ENCODE assay signal across 20 cellular contexts in genomic region chr4:144574509-144574908, GRCh38.
"Had no signal": no experiment of that assay in that cellular context is flagged by ENCODE, and none has a peak within 500 bp of the region (broad histone marks: within the 10 kb centered on the region; RNA-seq: fewer than 3 reads in every experiment).

No MANE protein-coding gene starts in this region.

- H3K27me3 ChIP-seq: ovary, sigmoid colon, spleen, suprapubic skin, transverse colon, upper lobe of right lung, uterus had no signal

- H3K9me3 Mint-ChIP-seq: memory B cell; natural killer cell; stimulated activated naive CD8-positive, alpha-beta T cell treated with anti-CD3 and anti-CD28 coated beads, Interleukin-15, amount 100 ng/mL, for 72 hours had no signal

- H3K4me1 ChIP-seq: psoas muscle, sigmoid colon, suprapubic skin, transverse colon, upper lobe of right lung, uterus had no signal

- DNase-seq: effector memory CD4-positive, alpha-beta T cell; erythroblast; immature natural killer cell; left colon; natural killer cell; ovary; psoas muscle; sigmoid colon; spleen; stimulated activated CD4-positive, alpha-beta T cell treated with anti-CD3 and anti-CD28 coated beads, Interleukin-4, amount 100 ng/mL, for 4 hours; stimulated activated naive CD4-positive, alpha-beta T cell; stimulated activated naive CD8-positive, alpha-beta T cell treated with anti-CD3 and anti-CD28 coated beads, Interleukin-15, amount 100 ng/mL, for 72 hours; transverse colon; upper lobe of right lung; uterus had no signal

- H3K9me3 ChIP-seq: ovary, psoas muscle, sigmoid colon, spleen, suprapubic skin, transverse colon, upper lobe of right lung, uterus had no signal

- H3K36me3 ChIP-seq: ovary, sigmoid colon, spleen, suprapubic skin, transverse colon, upper lobe of right lung, uterus had no signal

- H3K36me3 Mint-ChIP-seq: immature natural killer cell, memory B cell, natural killer cell had no signal

- H3K4me1 Mint-ChIP-seq: memory B cell; natural killer cell; stimulated activated naive CD8-positive, alpha-beta T cell treated with anti-CD3 and anti-CD28 coated beads, Interleukin-15, amount 100 ng/mL, for 72 hours had no signal

- H3K27me3 Mint-ChIP-seq: memory B cell; stimulated activated naive CD8-positive, alpha-beta T cell treated with anti-CD3 and anti-CD28 coated beads, Interleukin-15, amount 100 ng/mL, for 72 hours had no signal

- H3K27ac ChIP-seq: coronary artery, ovary, psoas muscle, sigmoid colon, skin epidermis, spleen, suprapubic skin, transverse colon, upper lobe of right lung, uterus had no signal

- H3K27ac Mint-ChIP-seq: immature natural killer cell; memory B cell; natural killer cell; stimulated activated naive CD8-positive, alpha-beta T cell treated with anti-CD3 and anti-CD28 coated beads, Interleukin-15, amount 100 ng/mL, for 72 hours had no signal

- H3K4me3 ChIP-seq: coronary artery, lung, ovary, psoas muscle, sigmoid colon, skin epidermis, spleen, suprapubic skin, transverse colon, upper lobe of right lung, uterus had no signal

- ATAC-seq: natural killer cell; psoas muscle; stimulated activated naive CD8-positive, alpha-beta T cell treated with anti-CD3 and anti-CD28 coated beads, Interleukin-15, amount 100 ng/mL, for 72 hours had no signal

- H3K4me3 Mint-ChIP-seq: immature natural killer cell; memory B cell; natural killer cell; stimulated activated naive CD8-positive, alpha-beta T cell treated with anti-CD3 and anti-CD28 coated beads, Interleukin-15, amount 100 ng/mL, for 72 hours had no signal
